ENCODE assay signal across 8 cellular contexts in the genomic region with DNA sequence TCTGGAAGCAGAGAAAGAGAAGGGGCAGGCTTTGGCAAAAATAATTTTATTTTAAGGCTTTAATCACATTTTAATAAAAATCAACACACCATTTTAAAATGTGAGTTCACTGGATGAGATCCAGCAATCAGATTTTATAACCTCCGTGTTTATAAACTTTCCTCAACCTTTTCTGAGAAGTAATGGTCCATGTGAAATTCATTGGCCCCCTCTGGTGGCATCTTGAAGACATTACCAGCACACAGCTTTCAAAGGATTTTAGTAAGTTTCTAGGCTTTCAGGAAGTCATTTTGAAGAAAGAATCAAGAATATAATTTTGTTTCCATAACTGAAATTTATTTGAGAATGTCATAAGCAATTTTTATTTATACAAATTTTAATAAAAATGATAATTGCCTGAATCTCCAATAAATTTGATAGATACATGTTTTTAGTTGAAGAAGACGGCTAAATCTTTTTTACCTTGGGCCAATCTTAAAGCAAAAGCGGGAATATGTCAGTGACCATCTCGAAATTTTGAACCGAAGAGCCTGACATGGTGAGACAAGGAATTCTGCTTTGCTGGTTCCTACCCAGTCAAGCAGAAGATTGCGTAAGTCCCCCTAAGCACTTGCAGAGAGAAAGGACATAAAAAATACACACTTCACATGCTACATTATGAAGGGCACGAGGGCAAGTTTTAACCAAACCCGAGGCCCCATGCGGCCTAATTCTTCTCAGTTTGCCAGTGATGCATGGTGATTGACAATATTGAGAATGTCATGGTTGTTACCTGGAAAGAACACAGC.
A peak's percentile ranks its signal among the peaks of the same experiment; 100 is the strongest.
DNase-seq lines count a peak whose midpoint lies in the region; ATAC-seq, FAIRE-seq and TF ChIP-seq lines count a peak whose summit lies in the region.

No MANE protein-coding gene starts in this region.

- H3K4me1 ChIP-seq in kidney (ENCODE audit: control insufficient read depth in 1 of 2, insufficient read depth in 1 of 2, low read depth in 1 of 2, low read length in 2 of 2), result no peaks in the 10 kb centered on the region

- H3K9me3 ChIP-seq in kidney (ENCODE audit: control insufficient read depth in 1 of 2, low read length in 2 of 2), result no peaks in the 10 kb centered on the region

- intact Hi-C loops in kidney (cut with DNase I), result no loop called here

- DNase-seq in AG09309 (ENCODE audit: low read depth) (peak; percentile 8), NCI-H1048 (lab: John Stamatoyannopoulos, UW) (peak; percentile 39), amniotic epithelial cell (ENCODE audit: low read depth) (peak; percentile 4), kidney (no peak), GOT3 (lab: John Stamatoyannopoulos, UW) (no peak)
- DNase-seq in stimulated activated CD4-positive, alpha-beta T cell treated with anti-CD3 and anti-CD28 coated beads, Interleukin-4, amount 100 ng/mL, for 1 hour, result no peak

- H3K4me3 ChIP-seq in AG09309 (ENCODE audit: control insufficient read depth, low read depth, low read length) (no peak overlapping the region), kidney (ENCODE audit: low read length in 2 of 2) (no peak overlapping the region)

- peak; percentile 72 for TF ChIP-seq CTCF in AG09309 (IDR thresholded peaks at IDR 0.05; ENCODE audit: control insufficient read depth, insufficient read depth, low read depth, low read length, missing control alignments)
- TF ChIP-seq CTCF in GM12872 (IDR thresholded peaks at IDR 0.05; ENCODE audit: insufficient read depth, low read depth, low read length), result peak; percentile 53; the same call in 2 of the 3 replicates
- peak; percentile 67 for TF ChIP-seq CTCF in kidney (IDR thresholded peaks at IDR 0.05; ENCODE audit: borderline replicate concordance, extremely low read depth, insufficient read depth)

- no peak overlapping the region for H3K9ac ChIP-seq in kidney (ENCODE audit: low read length in 2 of 2)

- peak; percentile 88 for FAIRE-seq in kidney (lab: Jason Lieb, UNC)

- H3K36me3 ChIP-seq in kidney (ENCODE audit: control insufficient read depth in 1 of 2, insufficient read depth in 2 of 2, low read length in 2 of 2), result no peaks in the 10 kb centered on the region

- ATAC-seq in HG02610 (IDR thresholded peaks at IDR 0.05; ENCODE audit: unreplicated experiment), result peak; percentile 33

- H3K27ac ChIP-seq in kidney (ENCODE audit: low read depth in 2 of 2, low read length in 2 of 2), result no peak overlapping the region

Comparison
In these comparisons a context has a peak if more than half of its experiments do, and no peak if none do; other contexts are left out.
1. DNase-seq: peak in AG09309 (single experiment), NCI-H1048 (single experiment) and amniotic epithelial cell (single experiment); none in kidney (single experiment), GOT3 (single experiment) and stimulated activated CD4-positive, alpha-beta T cell treated with anti-CD3 and anti-CD28 coated beads, Interleukin-4, amount 100 ng/mL, for 1 hour (single experiment).
2. Peak in every context shown above with its lines, with median percentiles within 50 percentile points of each other: CTCF ChIP-seq.